26 cellular contexts compared by ENCODE assay signal in genomic region chr11:61719968-61720367, GRCh38.
"Had no signal": no experiment of that assay in that cellular context is flagged by ENCODE, and none has a peak within 500 bp of the region (broad histone marks: within the 10 kb centered on the region; RNA-seq: fewer than 3 reads in every experiment).

No MANE protein-coding gene starts in this region.

- H3K4me3 ChIP-seq: left lung, lower lobe of right lung, ovary, right atrium auricular region, skin epidermis, stomach, testis, thyroid gland, transverse colon, upper lobe of left lung, vagina had no signal

- H3K4me1 Mint-ChIP-seq: naive B cell had no signal

- H3K27me3 ChIP-seq: ovary, right atrium auricular region, stomach, testis, thyroid gland, transverse colon, upper lobe of left lung, vagina had no signal

- H3K9me3 Mint-ChIP-seq: naive B cell; natural killer cell; nephron progenitor cell; stimulated activated naive B cell treated with anti-CD40 and anti-IgM and Interleukin-4, amounts not matched to agents 10 μg/mL and 1 μg/mL and 100 μg/mL, for 72 hours had no signal

- H3K27me3 Mint-ChIP-seq: progenitor cell of endocrine pancreas had no signal

- H3K27ac Mint-ChIP-seq: naive B cell; natural killer cell; nephron progenitor cell; progenitor cell of endocrine pancreas; stimulated activated naive B cell treated with anti-CD40 and anti-IgM and Interleukin-4, amounts not matched to agents 10 μg/mL and 1 μg/mL and 100 μg/mL, for 72 hours had no signal

- H3K36me3 ChIP-seq: lower lobe of right lung, ovary, thyroid gland, transverse colon, vagina had no signal

- H3K4me3 Mint-ChIP-seq: natural killer cell; stimulated activated naive B cell treated with anti-CD40 and anti-IgM and Interleukin-4, amounts not matched to agents 10 μg/mL and 1 μg/mL and 100 μg/mL, for 72 hours had no signal

- H3K36me3 Mint-ChIP-seq: naive B cell; natural killer cell; stimulated activated naive B cell treated with anti-CD40 and anti-IgM and Interleukin-4, amounts not matched to agents 10 μg/mL and 1 μg/mL and 100 μg/mL, for 72 hours had no signal

- H3K9me3 ChIP-seq: left lung, lower lobe of right lung, ovary, right atrium auricular region, stomach, testis, thyroid gland, transverse colon, upper lobe of left lung, vagina had no signal

- H3K27ac ChIP-seq: left lung, lower lobe of right lung, ovary, right atrium auricular region, skin epidermis, stomach, testis, thyroid gland, transverse colon, upper lobe of left lung, vagina had no signal

- DNase-seq: hippocampal formation; kidney; left colon; lower lobe of right lung; mammary epithelial cell; mesenchymal stem cell; naive B cell; natural killer cell; nephron progenitor cell; ovary; stimulated activated CD4-positive, alpha-beta T cell treated with anti-CD3 and anti-CD28 coated beads, Interleukin-12 subunit alpha, Interleukin-12 subunit beta, amount 100 ng/mL, for 4 hours; stimulated activated CD4-positive, alpha-beta T cell treated with anti-CD3 and anti-CD28 coated beads, Interleukin-15, amount 100 ng/mL, for 24 hours; stimulated activated CD4-positive, alpha-beta T cell treated with anti-CD3 and anti-CD28 coated beads, Interleukin-2, amount 100 ng/mL, for 24 hours; stimulated activated CD4-positive, alpha-beta T cell treated with anti-CD3 and anti-CD28 coated beads, Interleukin-4, amount 100 ng/mL, for 1 hour; stimulated activated naive B cell treated with anti-CD40 and anti-IgM and Interleukin-4, amounts not matched to agents 10 μg/mL and 1 μg/mL and 100 μg/mL, for 72 hours; stimulated activated naive CD8-positive, alpha-beta T cell treated with anti-CD3 and anti-CD28 coated beads, Interleukin-15, Interleukin-2, amounts not matched to agents 100 U/mL and 50 U/mL, for 24 hours; stomach; testis; thyroid gland; transverse colon had no signal
